Comparison of ENCODE assay signal across 2 cellular contexts in genomic region chr7:81175291-81175942, GRCh38.
TF ChIP-seq lines count a peak whose summit lies in the region.

No MANE protein-coding gene starts in this region.

TF ChIP-seq in A549, 52 proteins besides CTCF, POLR2A, EP300 and RAD21:
- no peak for TF ChIP-seq ZFP36 (IDR thresholded peaks at IDR 0.05; ENCODE audit: borderline replicate concordance, partially characterized antibody)
- TF ChIP-seq EHMT2 (IDR thresholded peaks at IDR 0.05; ENCODE audit: low read depth): no peak
- no peak for TF ChIP-seq RFX5 (IDR thresholded peaks at IDR 0.05)
- TF ChIP-seq HDAC2 (IDR thresholded peaks at IDR 0.05): no peak
- TF ChIP-seq REST (IDR thresholded peaks at IDR 0.05): no peak
- TF ChIP-seq E2F6 (IDR thresholded peaks at IDR 0.05; ENCODE audit: borderline replicate concordance, low read depth): no peak
- no peak for TF ChIP-seq SREBF2 (IDR thresholded peaks at IDR 0.05)

TF ChIP-seq in GM23338, 12 proteins besides CTCF, POLR2A, EP300 and RAD21:
- TF ChIP-seq ZNF462 (CRISPR knock-in tag; IDR thresholded peaks at IDR 0.05) (no peak), ZNF114 (CRISPR knock-in tag; IDR thresholded peaks at IDR 0.05) (no peak), REST (IDR thresholded peaks at IDR 0.05; ENCODE audit: unreplicated experiment) (no peak)
